7 cellular contexts compared by ENCODE assay signal in genomic region chr1:35539073-35539823, GRCh38. TPM values are rescaled to one million over a fixed set of nuclear protein-coding genes. Genes with fewer than 3 reads are reported as not detected.
DNase-seq lines count a peak whose midpoint lies in the region; ATAC-seq and TF ChIP-seq lines count a peak whose summit lies in the region.

No MANE protein-coding gene starts in this region.

- ATAC-seq in GM18867 (IDR thresholded peaks at IDR 0.05; ENCODE audit: unreplicated experiment) (peak; percentile 43), lower lobe of right lung (peak; percentile 57 to 59), HG02970 (IDR thresholded peaks at IDR 0.05; ENCODE audit: low FRiP score, unreplicated experiment) (no peak)
- peak; percentile 97 for ATAC-seq in activated naive CD8-positive, alpha-beta T cell treated with anti-CD3 and anti-CD28 coated beads, Interleukin-2, amount 10 ng/mL, durations not matched to agents 7 days and 5 days (ENCODE audit: low read depth)

- TF ChIP-seq POLR2A in prostate gland (IDR thresholded peaks at IDR 0.05), result no peak

- H3K4me3 ChIP-seq in lower lobe of right lung (no peak overlapping the region), prostate gland (no peak overlapping the region)

- H3K27ac ChIP-seq in lower lobe of right lung (peak overlapping the region; percentile 57), prostate gland (no peak overlapping the region)

- H3K36me3 ChIP-seq in lower lobe of right lung (no peaks in the 10 kb centered on the region), prostate gland (no peaks in the 10 kb centered on the region)

- H3K27me3 ChIP-seq in lower lobe of right lung (ENCODE audit: low read depth), result no peaks in the 10 kb centered on the region
- H3K27me3 ChIP-seq in prostate gland (replicated peaks; ENCODE audit: insufficient read depth), result no peaks in the 10 kb centered on the region

- H3K27me3 Mint-ChIP-seq in activated naive CD8-positive, alpha-beta T cell treated with anti-CD3 and anti-CD28 coated beads, Interleukin-2, amount 10 ng/mL, durations not matched to agents 7 days and 5 days, result no peaks in the 10 kb centered on the region

- peaks cover 39% of the 10 kb centered on the region for H3K4me1 Mint-ChIP-seq in activated naive CD8-positive, alpha-beta T cell treated with anti-CD3 and anti-CD28 coated beads, Interleukin-2, amount 10 ng/mL, durations not matched to agents 7 days and 5 days

- POLR2A ChIA-PET in activated naive CD8-positive, alpha-beta T cell treated with anti-CD3 and anti-CD28 coated beads, Interleukin-2, amount 10 ng/mL, durations not matched to agents 7 days and 5 days (lab: Charles Lee), result interaction anchor here (0.9 to 2.9 kb wide), 6 partner anchors 18 to 680 kb away, joined by 3 to 21 read pairs (median 4); partner anchors contain the start of genes KIAA0319L, NCDN, SFPQ and SMIM12

- peak; percentile 20 for DNase-seq in KBM-7
- DNase-seq in activated naive CD8-positive, alpha-beta T cell treated with anti-CD3 and anti-CD28 coated beads, Interleukin-2, amount 10 ng/mL, durations not matched to agents 7 days and 5 days, result peak; percentile 40
- no peak for DNase-seq in lower lobe of right lung
- DNase-seq in NCI-H187 (lab: John Stamatoyannopoulos, UW), result no peak
- no peak for DNase-seq in prostate gland (ENCODE audit: low spot score)

- H3K9me3 ChIP-seq in lower lobe of right lung (no peaks in the 10 kb centered on the region), prostate gland (no peaks in the 10 kb centered on the region)

- WGBS in prostate gland, result 69% methylated on average over 6 of the region's 6 CpGs

- TF ChIP-seq CTCF in lower lobe of right lung (IDR thresholded peaks at IDR 0.05), result no peak
- no peak for TF ChIP-seq CTCF in prostate gland (IDR thresholded peaks at IDR 0.05)

- H3K36me3 Mint-ChIP-seq in activated naive CD8-positive, alpha-beta T cell treated with anti-CD3 and anti-CD28 coated beads, Interleukin-2, amount 10 ng/mL, durations not matched to agents 7 days and 5 days, result peaks cover 25% of the 10 kb centered on the region

- H3K4me1 ChIP-seq in lower lobe of right lung (peaks cover 59% of the 10 kb centered on the region), prostate gland (replicated peaks) (no peaks in the 10 kb centered on the region)

- intact Hi-C loops in lower lobe of right lung (cut with DNase I), result no loop called here
- intact Hi-C loops in prostate gland (cut with DNase I), result no loop called here

- H3K9me3 Mint-ChIP-seq in activated naive CD8-positive, alpha-beta T cell treated with anti-CD3 and anti-CD28 coated beads, Interleukin-2, amount 10 ng/mL, durations not matched to agents 7 days and 5 days, result no peaks in the 10 kb centered on the region

- peak overlapping the region; percentile 93 for H3K27ac Mint-ChIP-seq in activated naive CD8-positive, alpha-beta T cell treated with anti-CD3 and anti-CD28 coated beads, Interleukin-2, amount 10 ng/mL, durations not matched to agents 7 days and 5 days

- peak overlapping the region; percentile 85 for H3K4me3 Mint-ChIP-seq in activated naive CD8-positive, alpha-beta T cell treated with anti-CD3 and anti-CD28 coated beads, Interleukin-2, amount 10 ng/mL, durations not matched to agents 7 days and 5 days

- in situ Hi-C loops in KBM-7 (cut with MboI; ENCODE audit: low pct_unique_long_range_greater_than_20kb, low sequenced_read_pairs), result no loop called here

RNA-seq across cellular contexts. Expression of gene KIAA0319L, which starts 18.0 kb away (rescaled TPM):
- total RNA-seq in activated naive CD8-positive, alpha-beta T cell treated with anti-CD3 and anti-CD28 coated beads, Interleukin-2, amount 10 ng/mL, durations not matched to agents 7 days and 5 days, result 10 to 100 TPM; 49.8 to 51.8 TPM
- total RNA-seq in lower lobe of right lung, result 79.6 TPM
- total RNA-seq in prostate gland, result 100 to 1,000 TPM; 109 to 124 TPM

RNA-seq across cellular contexts. Expression of gene NCDN, which starts 18.4 kb away (rescaled TPM):
- 10 to 100 TPM; 21.5 to 23.2 TPM for total RNA-seq in activated naive CD8-positive, alpha-beta T cell treated with anti-CD3 and anti-CD28 coated beads, Interleukin-2, amount 10 ng/mL, durations not matched to agents 7 days and 5 days
- total RNA-seq in lower lobe of right lung, result 20.2 TPM
- total RNA-seq in prostate gland, result 10 to 100 TPM; 37.6 to 49.4 TPM

RNA-seq across cellular contexts. Expression of gene TFAP2E, which starts 33.9 kb away (rescaled TPM):
- 1 to 10 TPM; 1.2 to 1.8 TPM for total RNA-seq in activated naive CD8-positive, alpha-beta T cell treated with anti-CD3 and anti-CD28 coated beads, Interleukin-2, amount 10 ng/mL, durations not matched to agents 7 days and 5 days
- 2.2 TPM for total RNA-seq in lower lobe of right lung
- 1 to 10 TPM; 2.0 to 2.2 TPM for total RNA-seq in prostate gland

Comparison
In these comparisons a context has a peak if more than half of its experiments do, and no peak if none do; other contexts are left out.
1. DNase-seq: peak in KBM-7 (single experiment) and activated naive CD8-positive, alpha-beta T cell treated with anti-CD3 and anti-CD28 coated beads, Interleukin-2, amount 10 ng/mL, durations not matched to agents 7 days and 5 days (single experiment); none in lower lobe of right lung (single experiment), NCI-H187 (0 of 2) and prostate gland (single experiment).